ENCODE assay signal across 2 cellular contexts in the genomic region with DNA sequence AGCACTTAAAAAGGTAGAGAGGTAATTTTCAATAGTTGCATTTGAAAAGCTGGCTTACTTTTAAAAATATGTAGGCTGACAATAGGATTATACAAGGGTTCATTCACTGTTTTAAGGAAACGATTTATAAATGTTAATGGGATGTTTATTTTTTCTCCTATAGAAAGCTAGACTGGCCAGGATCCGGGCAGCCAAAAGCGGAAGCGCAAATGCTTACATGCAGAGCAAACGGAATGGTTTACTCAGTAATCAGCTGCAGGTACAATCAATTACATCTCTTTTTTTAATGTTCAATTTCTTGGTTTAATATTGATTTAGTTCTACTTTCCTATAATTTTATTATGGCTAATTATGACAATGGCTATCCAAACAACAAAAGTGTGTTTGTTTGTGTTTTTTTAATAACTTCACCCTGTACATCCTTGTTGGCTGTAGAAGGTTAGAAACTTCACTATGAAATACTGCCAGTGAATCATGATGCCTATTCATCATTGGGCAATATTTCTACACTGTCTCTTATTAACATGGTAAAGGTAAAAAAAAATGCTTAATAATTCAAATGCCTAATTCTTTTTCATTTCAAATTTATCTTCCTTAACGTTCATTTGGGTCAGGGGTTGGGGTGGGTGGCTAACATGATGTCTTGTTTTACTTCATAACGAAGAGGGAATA.
TF ChIP-seq lines count a peak whose summit lies in the region.

No MANE protein-coding gene starts in this region.

TF ChIP-seq in liver, 16 proteins besides CTCF, POLR2A, EP300 and RAD21 (continued from another document):
- TF ChIP-seq, protein P1, sequence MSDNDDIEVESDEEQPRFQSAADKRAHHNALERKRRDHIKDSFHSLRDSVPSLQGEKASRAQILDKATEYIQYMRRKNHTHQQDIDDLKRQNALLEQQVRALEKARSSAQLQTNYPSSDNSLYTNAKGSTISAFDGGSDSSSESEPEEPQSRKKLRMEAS (IDR thresholded peaks at IDR 0.05), result no peak
- TF ChIP-seq HNF4A (conservative IDR thresholded peaks at IDR 0.05), result no peak
- no peak for TF ChIP-seq EGR1 (IDR thresholded peaks at IDR 0.05; ENCODE audit: low read depth in 2 of 2)
- TF ChIP-seq YY1 (IDR thresholded peaks at IDR 0.05), result no peak
- TF ChIP-seq TAF1 (conservative IDR thresholded peaks at IDR 0.05), result no peak
- no peak for TF ChIP-seq RXRA (IDR thresholded peaks at IDR 0.05)
- TF ChIP-seq, protein P2, sequence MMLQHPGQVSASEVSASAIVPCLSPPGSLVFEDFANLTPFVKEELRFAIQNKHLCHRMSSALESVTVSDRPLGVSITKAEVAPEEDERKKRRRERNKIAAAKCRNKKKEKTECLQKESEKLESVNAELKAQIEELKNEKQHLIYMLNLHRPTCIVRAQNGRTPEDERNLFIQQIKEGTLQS (IDR thresholded peaks at IDR 0.05), result no peak
- TF ChIP-seq JUND (IDR thresholded peaks at IDR 0.05), result no peak
- no peak for TF ChIP-seq HNF4G (IDR thresholded peaks at IDR 0.05)
- TF ChIP-seq FOXA2 (IDR thresholded peaks at IDR 0.05), result no peak
- no peak for TF ChIP-seq NR2F2 (IDR thresholded peaks at IDR 0.05)
- no peak for TF ChIP-seq FOXA1 (IDR thresholded peaks at IDR 0.05)
- TF ChIP-seq, protein P3, sequence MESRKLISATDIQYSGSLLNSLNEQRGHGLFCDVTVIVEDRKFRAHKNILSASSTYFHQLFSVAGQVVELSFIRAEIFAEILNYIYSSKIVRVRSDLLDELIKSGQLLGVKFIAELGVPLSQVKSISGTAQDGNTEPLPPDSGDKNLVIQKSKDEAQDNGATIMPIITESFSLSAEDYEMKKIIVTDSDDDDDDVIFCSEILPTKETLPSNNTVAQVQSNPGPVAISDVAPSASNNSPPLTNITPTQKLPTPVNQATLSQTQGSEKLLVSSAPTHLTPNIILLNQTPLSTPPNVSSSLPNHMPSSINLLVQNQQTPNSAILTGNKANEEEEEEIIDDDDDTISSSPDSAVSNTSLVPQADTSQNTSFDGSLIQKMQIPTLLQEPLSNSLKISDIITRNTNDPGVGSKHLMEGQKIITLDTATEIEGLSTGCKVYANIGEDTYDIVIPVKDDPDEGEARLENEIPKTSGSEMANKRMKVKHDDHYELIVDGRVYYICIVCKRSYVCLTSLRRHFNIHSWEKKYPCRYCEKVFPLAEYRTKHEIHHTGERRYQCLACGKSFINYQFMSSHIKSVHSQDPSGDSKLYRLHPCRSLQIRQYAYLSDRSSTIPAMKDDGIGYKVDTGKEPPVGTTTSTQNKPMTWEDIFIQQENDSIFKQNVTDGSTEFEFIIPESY (IDR thresholded peaks at IDR 0.05), result no peak

TF ChIP-seq in HepG2, 621 proteins besides CTCF, POLR2A, EP300 and RAD21 (continued from another document):
- TF ChIP-seq, protein P4, sequence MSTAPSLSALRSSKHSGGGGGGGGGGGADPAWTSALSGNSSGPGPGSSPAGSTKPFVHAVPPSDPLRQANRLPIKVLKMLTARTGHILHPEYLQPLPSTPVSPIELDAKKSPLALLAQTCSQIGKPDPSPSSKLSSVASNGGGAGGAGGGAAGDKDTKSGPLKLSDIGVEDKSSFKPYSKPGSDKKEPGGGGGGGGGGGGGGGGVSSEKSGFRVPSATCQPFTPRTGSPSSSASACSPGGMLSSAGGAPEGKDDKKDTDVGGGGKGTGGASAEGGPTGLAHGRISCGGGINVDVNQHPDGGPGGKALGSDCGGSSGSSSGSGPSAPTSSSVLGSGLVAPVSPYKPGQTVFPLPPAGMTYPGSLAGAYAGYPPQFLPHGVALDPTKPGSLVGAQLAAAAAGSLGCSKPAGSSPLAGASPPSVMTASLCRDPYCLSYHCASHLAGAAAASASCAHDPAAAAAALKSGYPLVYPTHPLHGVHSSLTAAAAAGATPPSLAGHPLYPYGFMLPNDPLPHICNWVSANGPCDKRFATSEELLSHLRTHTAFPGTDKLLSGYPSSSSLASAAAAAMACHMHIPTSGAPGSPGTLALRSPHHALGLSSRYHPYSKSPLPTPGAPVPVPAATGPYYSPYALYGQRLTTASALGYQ (CRISPR knock-in tag; IDR thresholded peaks at IDR 0.05), result no peak
- TF ChIP-seq NFE2 (CRISPR knock-in tag; IDR thresholded peaks at IDR 0.05), result no peak
- TF ChIP-seq ZBTB20 (CRISPR knock-in tag; IDR thresholded peaks at IDR 0.05; ENCODE audit: borderline replicate concordance, low read depth), result no peak
- TF ChIP-seq, protein P5, sequence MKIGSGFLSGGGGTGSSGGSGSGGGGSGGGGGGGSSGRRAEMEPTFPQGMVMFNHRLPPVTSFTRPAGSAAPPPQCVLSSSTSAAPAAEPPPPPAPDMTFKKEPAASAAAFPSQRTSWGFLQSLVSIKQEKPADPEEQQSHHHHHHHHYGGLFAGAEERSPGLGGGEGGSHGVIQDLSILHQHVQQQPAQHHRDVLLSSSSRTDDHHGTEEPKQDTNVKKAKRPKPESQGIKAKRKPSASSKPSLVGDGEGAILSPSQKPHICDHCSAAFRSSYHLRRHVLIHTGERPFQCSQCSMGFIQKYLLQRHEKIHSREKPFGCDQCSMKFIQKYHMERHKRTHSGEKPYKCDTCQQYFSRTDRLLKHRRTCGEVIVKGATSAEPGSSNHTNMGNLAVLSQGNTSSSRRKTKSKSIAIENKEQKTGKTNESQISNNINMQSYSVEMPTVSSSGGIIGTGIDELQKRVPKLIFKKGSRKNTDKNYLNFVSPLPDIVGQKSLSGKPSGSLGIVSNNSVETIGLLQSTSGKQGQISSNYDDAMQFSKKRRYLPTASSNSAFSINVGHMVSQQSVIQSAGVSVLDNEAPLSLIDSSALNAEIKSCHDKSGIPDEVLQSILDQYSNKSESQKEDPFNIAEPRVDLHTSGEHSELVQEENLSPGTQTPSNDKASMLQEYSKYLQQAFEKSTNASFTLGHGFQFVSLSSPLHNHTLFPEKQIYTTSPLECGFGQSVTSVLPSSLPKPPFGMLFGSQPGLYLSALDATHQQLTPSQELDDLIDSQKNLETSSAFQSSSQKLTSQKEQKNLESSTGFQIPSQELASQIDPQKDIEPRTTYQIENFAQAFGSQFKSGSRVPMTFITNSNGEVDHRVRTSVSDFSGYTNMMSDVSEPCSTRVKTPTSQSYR (CRISPR knock-in tag; IDR thresholded peaks at IDR 0.05; ENCODE audit: borderline replicate concordance), result no peak
- no peak for TF ChIP-seq ERF (CRISPR knock-in tag; IDR thresholded peaks at IDR 0.05)
- TF ChIP-seq CBX1 (IDR thresholded peaks at IDR 0.05; ENCODE audit: low read depth), result no peak
- TF ChIP-seq ZNF496 (CRISPR knock-in tag; IDR thresholded peaks at IDR 0.05; ENCODE audit: insufficient replicate concordance), result no peak
- TF ChIP-seq ZNF383 (CRISPR knock-in tag; IDR thresholded peaks at IDR 0.05; ENCODE audit: borderline replicate concordance), result no peak
TF ChIP-seq in HepG2: peak in this region for 0.
